In genomic region chrX:38627683-38628082, GRCh38 we compare ENCODE assay signal across 8 cellular contexts.
A peak's percentile ranks its signal among the peaks of the same experiment; 100 is the strongest.
DNase-seq lines count a peak whose midpoint lies in the region; ATAC-seq, FAIRE-seq and TF ChIP-seq lines count a peak whose summit lies in the region.

No MANE protein-coding gene starts in this region.

- H3K4me3 ChIP-seq in bronchial epithelial cell (ENCODE audit: low read depth, low read length) (no peak overlapping the region), psoas muscle (no peak overlapping the region)

- H3K36me3 ChIP-seq in bronchial epithelial cell (ENCODE audit: control insufficient read depth, insufficient read depth, low read length) (no peaks in the 10 kb centered on the region), psoas muscle (ENCODE audit: insufficient read depth in 1 of 2, low read depth in 1 of 2) (no peaks in the 10 kb centered on the region)

- no peak overlapping the region for H3K27ac ChIP-seq in psoas muscle

- no peak for FAIRE-seq in bronchial epithelial cell (lab: Jason Lieb, UNC)

- intact Hi-C loops in psoas muscle (cut with DNase I), result no loop called here

- H3K27me3 ChIP-seq in bronchial epithelial cell (ENCODE audit: control insufficient read depth, insufficient read depth, low read length), result no peaks in the 10 kb centered on the region
- H3K27me3 ChIP-seq in psoas muscle (ENCODE audit: insufficient read depth in 3 of 3, low read length in 2 of 3), result no peaks in the 10 kb centered on the region

- TF ChIP-seq CTCF in GM12872 (IDR thresholded peaks at IDR 0.05; ENCODE audit: insufficient read depth, low read depth, low read length) (peak; percentile 81), bronchial epithelial cell (IDR thresholded peaks at IDR 0.05; ENCODE audit: insufficient read depth, low read length, severe bottlenecking) (peak; percentile 54), psoas muscle (IDR thresholded peaks at IDR 0.05) (peak; percentile 38)

- no peaks in the 10 kb centered on the region for H3K9me3 ChIP-seq in psoas muscle

- ATAC-seq in HG02840 (IDR thresholded peaks at IDR 0.05; ENCODE audit: low FRiP score, unreplicated experiment), result peak; percentile 54
- peak; percentile 52 to 76 (median 68) for ATAC-seq in psoas muscle

- DNase-seq in A172 (ENCODE audit: low spot score) (peak; percentile 1), NOMO-1 treated with DMSO at 0.1 percent for 48 hours (lab: John Stamatoyannopoulos, UW; ENCODE audit: unreplicated experiment) (peak; percentile 47), bronchial epithelial cell (ENCODE audit: low read depth) (peak; percentile 15), psoas muscle (no peak), T1000 (lab: John Stamatoyannopoulos, UW) (no peak), NCI-H1930 (lab: John Stamatoyannopoulos, UW) (no peak)

- peaks cover 11% of the 10 kb centered on the region for H3K4me1 ChIP-seq in psoas muscle

Comparison
In these comparisons a context has a peak if more than half of its experiments do, and no peak if none do; other contexts are left out.
1. DNase-seq: peak in A172 (single experiment), NOMO-1 treated with DMSO at 0.1 percent for 48 hours (single experiment) and bronchial epithelial cell (single experiment); none in psoas muscle (0 of 2), T1000 (single experiment) and NCI-H1930 (0 of 2).
2. Peak in every context shown above with its lines, with median percentiles within 50 percentile points of each other: CTCF ChIP-seq.